Comparison of ENCODE assay signal across 1 cellular context in genomic region chr17:42311240-42312034, GRCh38.
TF ChIP-seq lines count a peak whose summit lies in the region.

No MANE protein-coding gene starts in this region.

TF ChIP-seq in K562, 482 proteins besides CTCF, POLR2A, EP300 and RAD21 (continued from another document and continues in another):
- TF ChIP-seq IRF9 (tag; IDR thresholded peaks at IDR 0.05) (peak; percentile 87), FOXO4 (CRISPR knock-in tag; IDR thresholded peaks at IDR 0.05) (no peak), ZC3H8 (IDR thresholded peaks at IDR 0.05) (no peak), TOE1 (IDR thresholded peaks at IDR 0.05; ENCODE audit: borderline replicate concordance) (no peak), TOE1 (CRISPR knock-in tag; IDR thresholded peaks at IDR 0.05; ENCODE audit: borderline replicate concordance, low read depth) (no peak), ZNF75A (CRISPR knock-in tag; IDR thresholded peaks at IDR 0.05) (no peak), ZNF639 (CRISPR knock-in tag; conservative IDR thresholded peaks at IDR 0.05 in 1 of 2, IDR thresholded peaks at IDR 0.05 in 1 of 2) (0 out of 4 replicates have a peak, but pooled peaks of 1 of the 2 experiments have one; percentile 16), ZNF395 (CRISPR knock-in tag; IDR thresholded peaks at IDR 0.05) (no peak; the same call in 1 of the 2 replicates), FIP1L1 (IDR thresholded peaks at IDR 0.05; ENCODE audit: low read depth, low read length, poor library complexity, severe bottlenecking) (no peak), ZFPM2 (CRISPR knock-in tag; IDR thresholded peaks at IDR 0.05) (no peak), ZBTB40 (IDR thresholded peaks at IDR 0.05) (no peak), ZBTB40 (CRISPR knock-in tag; IDR thresholded peaks at IDR 0.05) (no peak), LCOR (CRISPR knock-in tag; IDR thresholded peaks at IDR 0.05) (no peak), ZNF165 (CRISPR knock-in tag; IDR thresholded peaks at IDR 0.05; ENCODE audit: borderline replicate concordance) (no peak), CCNT2 (IDR thresholded peaks at IDR 0.05; ENCODE audit: borderline replicate concordance, extremely low read depth, insufficient read length, low read depth, low read length) (no peak), ZKSCAN1 (IDR thresholded peaks at IDR 0.05; ENCODE audit: low read depth, low read length) (peak; percentile 67; the same call in 1 of the 2 replicates), MYC (IDR thresholded peaks at IDR 0.05; ENCODE audit: low read depth, low read length) (peak; percentile 93), MYC (CRISPR knock-in tag; IDR thresholded peaks at IDR 0.05; ENCODE audit: borderline replicate concordance, low read depth) (no peak), ZNF253 (CRISPR knock-in tag; conservative IDR thresholded peaks at IDR 0.05) (0 out of 2 replicates have a peak, but pooled peaks have one; percentile 16), TBP (optimal IDR thresholded peaks at IDR 0.05; ENCODE audit: low read depth, low read length) (peak; percentile 65), MBD2 (IDR thresholded peaks at IDR 0.05; ENCODE audit: borderline replicate concordance, low read depth) (peak; percentile 45; the same call in 1 of the 2 replicates), ETV1 (tag; conservative IDR thresholded peaks at IDR 0.05; ENCODE audit: low read depth) (no peak), SREBF2 (CRISPR knock-in tag; IDR thresholded peaks at IDR 0.05) (no peak), ELK1 (CRISPR knock-in tag; IDR thresholded peaks at IDR 0.05) (no peak), HOMEZ (CRISPR knock-in tag; IDR thresholded peaks at IDR 0.05) (no peak), DEAF1 (CRISPR knock-in tag; IDR thresholded peaks at IDR 0.05) (no peak), HMGXB4 (CRISPR knock-in tag; IDR thresholded peaks at IDR 0.05) (no peak), SRSF9 (IDR thresholded peaks at IDR 0.05; ENCODE audit: borderline replicate concordance, low read depth, low read length) (no peak), PBX2 (CRISPR knock-in tag; IDR thresholded peaks at IDR 0.05; ENCODE audit: low read depth) (no peak), PBX2 (tag; conservative IDR thresholded peaks at IDR 0.05; ENCODE audit: low read depth) (peak; percentile 60), FOXP1 (CRISPR knock-in tag; IDR thresholded peaks at IDR 0.05) (no peak)
